In genomic region chr4:152778656-152779512, GRCh38 we compare ENCODE assay signal across 8 cellular contexts. TPM values are rescaled to one million over a fixed set of nuclear protein-coding genes. Genes with fewer than 3 reads are reported as not detected.
A peak's percentile ranks its signal among the peaks of the same experiment; 100 is the strongest.
DNase-seq lines count a peak whose midpoint lies in the region; ATAC-seq lines count a peak whose summit lies in the region.

No MANE protein-coding gene starts in this region.

- DNase-seq in DMS 273 (lab: John Stamatoyannopoulos, UW; ENCODE audit: unreplicated experiment) (peak; percentile 48), DMS 273 treated with DMSO at 0.1 percent for 48 hours (lab: John Stamatoyannopoulos, UW) (no peak), HT-29 (ENCODE audit: low spot score) (peak; percentile 40), UCSD-AML1 (lab: John Stamatoyannopoulos, UW; ENCODE audit: unreplicated experiment) (peak; percentile 29), cerebellum (ENCODE audit: low spot score) (peak; percentile 28), left colon (peak in 1 of 2 donors; percentile 39)
- DNase-seq in stimulated activated CD4-positive, alpha-beta T cell treated with anti-CD3 and anti-CD28 coated beads, Interleukin-1b, Interleukin-23, amount 100 ng/mL, for 48 hours, result peak; percentile 25

- intact Hi-C loops in left colon (cut with DNase I, micrococcal nuclease), result no loop called here

- ATAC-seq in left colon (peak; percentile 9), GM19324 (IDR thresholded peaks at IDR 0.05; ENCODE audit: low FRiP score, unreplicated experiment) (no peak)

RNA-seq across cellular contexts. Expression of gene TIGD4, which starts 0.6 kb away (rescaled TPM):
- 0.23 and 0.34 TPM in 2 replicates for total RNA-seq in HT-29 (2014; rRNA removed; shearing (Covaris generic))
- total RNA-seq in cerebellum (3.7 TPM), left colon (under 1 TPM; 0.17 to 0.21 TPM)

RNA-seq across cellular contexts. Expression of gene ARFIP1, which starts 0.9 kb away (rescaled TPM):
- 27.0 and 29.6 TPM in 2 replicates for total RNA-seq in HT-29 (2014; rRNA removed; shearing (Covaris generic))
- total RNA-seq in cerebellum (32.2 TPM), left colon (10 to 100 TPM; 55.6 to 60.9 TPM)
